Comparison of ENCODE assay signal across 8 cellular contexts in the genomic region with DNA sequence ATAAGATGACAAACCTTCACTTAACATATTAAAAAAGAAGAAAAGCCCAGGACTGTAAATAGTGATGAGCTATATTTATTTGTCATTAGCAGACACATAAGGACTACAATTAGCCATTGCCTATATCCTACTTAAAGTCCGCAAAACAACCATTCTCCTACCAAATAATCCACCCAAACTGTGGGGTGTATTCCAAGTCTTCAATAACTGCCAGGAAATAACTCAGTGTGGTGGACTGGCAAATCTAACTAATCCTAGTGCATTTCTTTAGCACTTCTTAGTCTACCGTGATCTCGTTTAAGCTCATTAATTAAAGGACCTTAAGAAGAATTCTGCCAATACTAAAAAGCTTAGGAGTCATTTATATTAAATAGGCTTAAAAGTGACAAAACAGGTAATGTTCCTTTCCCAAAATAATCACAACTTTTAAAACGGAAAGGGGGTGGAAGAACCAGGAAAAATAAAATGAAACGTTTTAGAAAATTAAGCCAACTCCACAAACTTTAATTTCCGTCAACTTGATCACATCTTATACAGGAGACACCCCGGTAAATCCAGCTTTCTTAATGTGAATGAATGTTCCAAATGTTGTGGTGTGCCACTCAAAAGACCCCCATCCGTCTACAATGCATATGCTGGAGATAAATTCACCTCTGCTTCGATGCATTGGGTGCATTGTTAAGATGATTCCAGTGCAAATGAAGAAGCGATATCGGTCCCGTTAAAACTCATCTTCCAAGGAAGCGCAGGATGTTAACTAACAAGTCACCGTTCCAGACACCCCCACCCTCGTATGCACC. TPM values are rescaled to one million over a fixed set of nuclear protein-coding genes. Genes with fewer than 3 reads are reported as not detected.
A peak's percentile ranks its signal among the peaks of the same experiment; 100 is the strongest.
DNase-seq lines count a peak whose midpoint lies in the region; ATAC-seq and TF ChIP-seq lines count a peak whose summit lies in the region.

No MANE protein-coding gene starts in this region.

- no peak for TF ChIP-seq POLR2A in testis (IDR thresholded peaks at IDR 0.05)

- H3K9me3 Mint-ChIP-seq in activated T-helper 17 cell treated with anti-CD3 and anti-CD28 coated beads, Interleukin-2, amount 50 U/mL, for 72 hours: peaks cover 6% of the 10 kb centered on the region

- TF ChIP-seq RAD21 in liver (IDR thresholded peaks at IDR 0.05): no peak

- DNase-seq in NCI-H1694 treated with DMSO at 0.1 percent for 48 hours (lab: John Stamatoyannopoulos, UW): peak; percentile 35
- no peak for DNase-seq in NCI-H1694 (lab: John Stamatoyannopoulos, UW)
- no peak for DNase-seq in testis
- DNase-seq in UCSD-AML1 (lab: John Stamatoyannopoulos, UW; ENCODE audit: unreplicated experiment): no peak
- DNase-seq in NCI-H2196 treated with DMSO at 0.1 percent for 48 hours (lab: John Stamatoyannopoulos, UW; ENCODE audit: unreplicated experiment): no peak

- no peaks in the 10 kb centered on the region for H3K4me1 Mint-ChIP-seq in activated T-helper 17 cell treated with anti-CD3 and anti-CD28 coated beads, Interleukin-2, amount 50 U/mL, for 72 hours

- no peak overlapping the region for H3K4me3 Mint-ChIP-seq in activated T-helper 17 cell treated with anti-CD3 and anti-CD28 coated beads, Interleukin-2, amount 50 U/mL, for 72 hours

- H3K36me3 ChIP-seq in liver (ENCODE audit: control insufficient read depth in 4 of 4, insufficient read depth in 3 of 4, low read depth in 1 of 4, low read length in 3 of 4) (no peaks in the 10 kb centered on the region), testis (ENCODE audit: low read depth, missing control alignments) (no peaks in the 10 kb centered on the region)

- H3K36me3 Mint-ChIP-seq in activated T-helper 17 cell treated with anti-CD3 and anti-CD28 coated beads, Interleukin-2, amount 50 U/mL, for 72 hours (ENCODE audit: low read depth): no peaks in the 10 kb centered on the region

- peak overlapping the region in 1 of 2 donors; percentile 13 for H3K9ac ChIP-seq in liver (ENCODE audit: low read depth in 1 of 2, low read length in 2 of 2)

- WGBS in liver: 24% methylated on average over 15 of the region's 15 CpGs
- 10 to 12% methylated on average over 15 of the region's 15 CpGs for WGBS in testis, 2 donors

- H3K27ac ChIP-seq in angular gyrus (ENCODE audit: low read depth, low read length): peak overlapping the region; percentile 97
- H3K27ac ChIP-seq in liver (ENCODE audit: low read depth in 1 of 2, low read length in 2 of 2): no peak overlapping the region
- H3K27ac ChIP-seq in testis: no peak overlapping the region

- ATAC-seq in activated T-helper 17 cell treated with anti-CD3 and anti-CD28 coated beads, Interleukin-2, amount 50 U/mL, for 72 hours (replicated peaks): no peak

- no peaks in the 10 kb centered on the region for H3K9me3 ChIP-seq in liver (ENCODE audit: control insufficient read depth in 4 of 4, low read length in 3 of 4)
- no peaks in the 10 kb centered on the region for H3K9me3 ChIP-seq in testis

- H3K27ac Mint-ChIP-seq in activated T-helper 17 cell treated with anti-CD3 and anti-CD28 coated beads, Interleukin-2, amount 50 U/mL, for 72 hours: no peak overlapping the region

- H3K4me3 ChIP-seq in liver (ENCODE audit: low read depth in 1 of 3, low read length in 3 of 3): peak overlapping the region in 2 of 3 donors; percentile 40 to 78
- H3K4me3 ChIP-seq in testis: peak overlapping the region; percentile 69 to 78

- TF ChIP-seq CTCF in liver (IDR thresholded peaks at IDR 0.05; ENCODE audit: low read depth, low read length, missing input control): no peak
- TF ChIP-seq CTCF in testis (IDR thresholded peaks at IDR 0.05): no peak

- H3K4me1 ChIP-seq in liver (ENCODE audit: control insufficient read depth in 4 of 4, insufficient read depth in 4 of 4, low read length in 3 of 4) (peaks cover 0 to 10% (median 5%) of the 10 kb centered on the region in 4 donors), testis (peaks cover 4% of the 10 kb centered on the region)

- H3K27me3 ChIP-seq in liver (ENCODE audit: control insufficient read depth in 4 of 4, insufficient read depth in 4 of 4, low read length in 3 of 4) (peaks cover 0 to 3% (median 1%) of the 10 kb centered on the region in 4 donors), testis (no peaks in the 10 kb centered on the region)

- intact Hi-C loops in testis (cut with DNase I; ENCODE audit: low total_unique reads): no loop called here

- peaks cover 23% of the 10 kb centered on the region for H3K27me3 Mint-ChIP-seq in activated T-helper 17 cell treated with anti-CD3 and anti-CD28 coated beads, Interleukin-2, amount 50 U/mL, for 72 hours

TF ChIP-seq in liver, 16 proteins besides CTCF, POLR2A, EP300 and RAD21:
- TF ChIP-seq, protein P1, sequence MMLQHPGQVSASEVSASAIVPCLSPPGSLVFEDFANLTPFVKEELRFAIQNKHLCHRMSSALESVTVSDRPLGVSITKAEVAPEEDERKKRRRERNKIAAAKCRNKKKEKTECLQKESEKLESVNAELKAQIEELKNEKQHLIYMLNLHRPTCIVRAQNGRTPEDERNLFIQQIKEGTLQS (IDR thresholded peaks at IDR 0.05): no peak
- TF ChIP-seq MAX (IDR thresholded peaks at IDR 0.05) (no peak), FOXA1 (IDR thresholded peaks at IDR 0.05) (no peak), EGR1 (IDR thresholded peaks at IDR 0.05; ENCODE audit: low read depth in 2 of 2) (no peak), HNF4G (IDR thresholded peaks at IDR 0.05) (no peak), FOXA2 (IDR thresholded peaks at IDR 0.05) (no peak), SP1 (IDR thresholded peaks at IDR 0.05) (no peak), YY1 (IDR thresholded peaks at IDR 0.05) (no peak), NR2F2 (IDR thresholded peaks at IDR 0.05) (no peak), ZBTB33 (IDR thresholded peaks at IDR 0.05) (no peak), JUND (IDR thresholded peaks at IDR 0.05) (no peak), GABPA (IDR thresholded peaks at IDR 0.05 in 1 of 2, conservative IDR thresholded peaks at IDR 0.05 in 1 of 2) (no peak), TAF1 (conservative IDR thresholded peaks at IDR 0.05) (no peak), HNF4A (conservative IDR thresholded peaks at IDR 0.05) (no peak), RXRA (IDR thresholded peaks at IDR 0.05) (no peak)
- TF ChIP-seq, protein P2, sequence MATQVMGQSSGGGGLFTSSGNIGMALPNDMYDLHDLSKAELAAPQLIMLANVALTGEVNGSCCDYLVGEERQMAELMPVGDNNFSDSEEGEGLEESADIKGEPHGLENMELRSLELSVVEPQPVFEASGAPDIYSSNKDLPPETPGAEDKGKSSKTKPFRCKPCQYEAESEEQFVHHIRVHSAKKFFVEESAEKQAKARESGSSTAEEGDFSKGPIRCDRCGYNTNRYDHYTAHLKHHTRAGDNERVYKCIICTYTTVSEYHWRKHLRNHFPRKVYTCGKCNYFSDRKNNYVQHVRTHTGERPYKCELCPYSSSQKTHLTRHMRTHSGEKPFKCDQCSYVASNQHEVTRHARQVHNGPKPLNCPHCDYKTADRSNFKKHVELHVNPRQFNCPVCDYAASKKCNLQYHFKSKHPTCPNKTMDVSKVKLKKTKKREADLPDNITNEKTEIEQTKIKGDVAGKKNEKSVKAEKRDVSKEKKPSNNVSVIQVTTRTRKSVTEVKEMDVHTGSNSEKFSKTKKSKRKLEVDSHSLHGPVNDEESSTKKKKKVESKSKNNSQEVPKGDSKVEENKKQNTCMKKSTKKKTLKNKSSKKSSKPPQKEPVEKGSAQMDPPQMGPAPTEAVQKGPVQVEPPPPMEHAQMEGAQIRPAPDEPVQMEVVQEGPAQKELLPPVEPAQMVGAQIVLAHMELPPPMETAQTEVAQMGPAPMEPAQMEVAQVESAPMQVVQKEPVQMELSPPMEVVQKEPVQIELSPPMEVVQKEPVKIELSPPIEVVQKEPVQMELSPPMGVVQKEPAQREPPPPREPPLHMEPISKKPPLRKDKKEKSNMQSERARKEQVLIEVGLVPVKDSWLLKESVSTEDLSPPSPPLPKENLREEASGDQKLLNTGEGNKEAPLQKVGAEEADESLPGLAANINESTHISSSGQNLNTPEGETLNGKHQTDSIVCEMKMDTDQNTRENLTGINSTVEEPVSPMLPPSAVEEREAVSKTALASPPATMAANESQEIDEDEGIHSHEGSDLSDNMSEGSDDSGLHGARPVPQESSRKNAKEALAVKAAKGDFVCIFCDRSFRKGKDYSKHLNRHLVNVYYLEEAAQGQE (IDR thresholded peaks at IDR 0.05): no peak

RNA-seq across cellular contexts. Expression of gene NOVA1, which starts 1.7 kb away (rescaled TPM):
- total RNA-seq in liver (under 1 TPM; 0.42 to 0.79 TPM), testis (10 to 100 TPM; 15.0 to 22.3 TPM)
- polyA plus RNA-seq in liver (under 1 TPM; 0.24 to 0.75 TPM), testis (ENCODE audit: insufficient read depth, low read depth, low replicate concordance) (15.5 TPM)
- under 1 TPM in 1 of 2 donors, not detected in 1; 0.19 TPM for total RNA-seq in activated T-helper 17 cell treated with anti-CD3 and anti-CD28 coated beads, Interleukin-2, amount 50 U/mL, for 72 hours

Comparison
In these comparisons a context has a peak if more than half of its experiments do, and no peak if none do; other contexts are left out.
1. RNA of gene NOVA1, which starts 1.7 kb away (total RNA-seq): 15.0 to 22.3 TPM in testis; 0.42 to 0.79 TPM in liver and 0.19 TPM in activated T-helper 17 cell treated with anti-CD3 and anti-CD28 coated beads, Interleukin-2, amount 50 U/mL, for 72 hours; every median in the first group is over 4 times any median in the second.